In genomic region chr5:105961572-105961971, GRCh38 we compare ENCODE assay signal across 25 cellular contexts.
DNase-seq lines count a peak whose midpoint lies in the region; ATAC-seq, FAIRE-seq and TF ChIP-seq lines count a peak whose summit lies in the region.
"Had no signal": no experiment of that assay in that cellular context is flagged by ENCODE, and none has a peak within 500 bp of the region (broad histone marks: within the 10 kb centered on the region; RNA-seq: fewer than 3 reads in every experiment).

No MANE protein-coding gene starts in this region.

- TF ChIP-seq RAD21 in HCT116 (IDR thresholded peaks at IDR 0.05; ENCODE audit: low read depth) = no peak

- no peaks in the 10 kb centered on the region for H3K36me3 Mint-ChIP-seq in progenitor cell of endocrine pancreas (ENCODE audit: insufficient read depth)
- H3K36me3 Mint-ChIP-seq: CD14-positive monocyte; CD8-positive, alpha-beta memory T cell had no signal

- no peak overlapping the region for H3K27ac ChIP-seq in HCT116 (ENCODE audit: low read depth, low read length)
- H3K27ac ChIP-seq: A549; BLaER1 treated with 17β-estradiol and CSF1 and Interleukin-3, amounts not matched to agents 10 nM and 100 nM had no signal

- no peaks in the 10 kb centered on the region for H3K27me3 Mint-ChIP-seq in progenitor cell of endocrine pancreas
- H3K27me3 Mint-ChIP-seq: CD4-positive, alpha-beta T cell; CD8-positive, alpha-beta memory T cell had no signal

- ATAC-seq in HCT116 = no peak
- ATAC-seq: A549 had no signal

- TF ChIP-seq POLR2A in HCT116 (IDR thresholded peaks at IDR 0.05; ENCODE audit: borderline replicate concordance, extremely low read depth, insufficient read depth, insufficient read length) (no peak), GM12892 (IDR thresholded peaks at IDR 0.05; ENCODE audit: low read depth, low read length) (no peak)

- no TSS peak for BruUV-seq in HCT116 (replicated peaks; lab: Mats Ljungman, UMichigan)

- peaks cover 3 to 6% of the 10 kb centered on the region in 2 experiments; a peak in 3 of 4 replicates for H3K4me1 ChIP-seq in HCT116 (ENCODE audit: control insufficient read depth in 1 of 2, insufficient read depth in 2 of 2, low read length in 2 of 2)
- H3K4me1 ChIP-seq: BE2C had no signal

- H3K36me3 ChIP-seq in HCT116 (ENCODE audit: control insufficient read depth in 1 of 2, insufficient read depth in 2 of 2, low read length in 2 of 2) = no peaks in the 10 kb centered on the region
- H3K36me3 ChIP-seq: BE2C; BLaER1 treated with 17β-estradiol and CSF1 and Interleukin-3, amounts not matched to agents 10 nM and 100 nM; HAP-1 had no signal

- intact Hi-C loops in HCT116 (cut with micrococcal nuclease) = no loop called here

- no peak overlapping the region for H3K4me2 ChIP-seq in HCT116 (ENCODE audit: low read length)
- H3K4me2 ChIP-seq: A549; BLaER1 treated with 17β-estradiol and CSF1 and Interleukin-3, amounts not matched to agents 10 nM and 100 nM had no signal

- FAIRE-seq in GM12892 (lab: Jason Lieb, UNC) = no peak
- FAIRE-seq: A549, D721Med, GM12891, H54 had no signal

- no peak overlapping the region for H3K4me3 ChIP-seq in HCT116 (replicated peaks in 1 of 2; ENCODE audit: low read depth in 1 of 2, low read length in 2 of 2)
- H3K4me3 ChIP-seq: A549; BLaER1 treated with 17β-estradiol and CSF1 and Interleukin-3, amounts not matched to agents 10 nM and 100 nM; HAP-1 had no signal

- no peaks in the 10 kb centered on the region for H3K9me3 ChIP-seq in HCT116 (ENCODE audit: control insufficient read depth in 1 of 2, insufficient read depth in 1 of 2, low read depth in 1 of 2, low read length in 2 of 2)
- H3K9me3 ChIP-seq: A549; BE2C; BLaER1 treated with 17β-estradiol and CSF1 and Interleukin-3, amounts not matched to agents 10 nM and 100 nM; HAP-1 had no signal

- no peaks in the 10 kb centered on the region for H4K20me1 ChIP-seq in HCT116 (ENCODE audit: insufficient read depth)
- H4K20me1 ChIP-seq: BLaER1 treated with 17β-estradiol and CSF1 and Interleukin-3, amounts not matched to agents 10 nM and 100 nM had no signal

- DNase-seq in HCT116 (ENCODE audit: low read depth, low spot score) (no peak), astrocyte of the hippocampus (ENCODE audit: low read depth, low spot score) (peak; percentile 22), kidney glomerular epithelial cell (lab: John Stamatoyannopoulos, UW) (peak; percentile 59), renal cortical epithelial cell (ENCODE audit: low read depth) (peak; percentile 18), progenitor cell of endocrine pancreas (ENCODE audit: low spot score, unreplicated experiment) (no peak), germinal center (ENCODE audit: low spot score) (no peak), GM12892 (ENCODE audit: insufficient read length) (no peak)
- DNase-seq: 8988T; ACHN; AML-193; BE2C; CD4-positive, alpha-beta T cell; CD8-positive, alpha-beta memory T cell; DMS 273 treated with DMSO at 0.1 percent for 48 hours; DMS79; EL; GDM1; GOT3 had no signal

- no peaks in the 10 kb centered on the region for H3K79me2 ChIP-seq in HCT116 (ENCODE audit: insufficient read depth, low read length)

- H3K4me1 Mint-ChIP-seq in progenitor cell of endocrine pancreas (ENCODE audit: low read depth) = no peaks in the 10 kb centered on the region
- H3K4me1 Mint-ChIP-seq: CD14-positive monocyte; CD8-positive, alpha-beta memory T cell had no signal

- H2AFZ ChIP-seq in HCT116 (ENCODE audit: low read depth, low read length, poor library complexity, severe bottlenecking) = peak overlapping the region; percentile 56

- CTCF ChIA-PET in HCT116 (lab: Charles Lee) = no interaction called here

- TF ChIP-seq CTCF in HCT116 (IDR thresholded peaks at IDR 0.05 in 2 of 3, conservative IDR thresholded peaks at IDR 0.05 in 1 of 3; ENCODE audit: borderline replicate concordance in 1 of 3, insufficient read depth in 1 of 3, low read depth in 2 of 3, low read length in 2 of 3) (no peak), progenitor cell of endocrine pancreas (IDR thresholded peaks at IDR 0.05; ENCODE audit: unreplicated experiment) (no peak)

- H3K9ac ChIP-seq in HCT116 (ENCODE audit: low read length) = no peak overlapping the region
- H3K9ac ChIP-seq: BLaER1 treated with 17β-estradiol and CSF1 and Interleukin-3, amounts not matched to agents 10 nM and 100 nM had no signal

- no peaks in the 10 kb centered on the region for H3K9me2 ChIP-seq in HCT116 (ENCODE audit: insufficient read depth)

- peaks cover 3% of the 10 kb centered on the region for H3K9me3 Mint-ChIP-seq in progenitor cell of endocrine pancreas (ENCODE audit: low read depth)

- POLR2A ChIA-PET in HCT116 (lab: Charles Lee) = no interaction called here

- no peak overlapping the region for H3K4me3 Mint-ChIP-seq in progenitor cell of endocrine pancreas (ENCODE audit: low read depth)
- H3K4me3 Mint-ChIP-seq: CD14-positive monocyte; CD4-positive, alpha-beta T cell; CD8-positive, alpha-beta memory T cell had no signal

- H3K27ac Mint-ChIP-seq in progenitor cell of endocrine pancreas = no peak overlapping the region
- H3K27ac Mint-ChIP-seq: CD14-positive monocyte; CD4-positive, alpha-beta T cell; CD8-positive, alpha-beta memory T cell had no signal

- H3K27me3 ChIP-seq in HCT116 (ENCODE audit: insufficient read depth, low read length) = no peaks in the 10 kb centered on the region
- H3K27me3 ChIP-seq: BE2C; BLaER1 treated with 17β-estradiol and CSF1 and Interleukin-3, amounts not matched to agents 10 nM and 100 nM had no signal

- RAD21 ChIA-PET in HCT116 (lab: Charles Lee; ENCODE audit: low non-redundant PET in 1 of 2, low total read pairs in 2 of 2, uncharacterized antibody in 2 of 2, unreplicated experiment in 2 of 2) = no interaction called here

TF ChIP-seq in HCT116, 20 proteins besides CTCF, POLR2A, EP300 and RAD21:
- TF ChIP-seq SRF (IDR thresholded peaks at IDR 0.05; ENCODE audit: low read depth) (no peak), JUND (IDR thresholded peaks at IDR 0.05) (no peak), ATF3 (IDR thresholded peaks at IDR 0.05) (no peak), CEBPB (IDR thresholded peaks at IDR 0.05; ENCODE audit: low read depth) (no peak), MAX (IDR thresholded peaks at IDR 0.05) (no peak)

Comparison
In these comparisons a context has a peak if more than half of its experiments do, and no peak if none do; other contexts are left out.
1. DNase-seq: peak in astrocyte of the hippocampus (single experiment), kidney glomerular epithelial cell (single experiment) and renal cortical epithelial cell (single experiment); none in HCT116 (single experiment), progenitor cell of endocrine pancreas (single experiment), germinal center (single experiment) and GM12892 (single experiment).